Comparison of ENCODE assay signal across 8 cellular contexts in the genomic region with DNA sequence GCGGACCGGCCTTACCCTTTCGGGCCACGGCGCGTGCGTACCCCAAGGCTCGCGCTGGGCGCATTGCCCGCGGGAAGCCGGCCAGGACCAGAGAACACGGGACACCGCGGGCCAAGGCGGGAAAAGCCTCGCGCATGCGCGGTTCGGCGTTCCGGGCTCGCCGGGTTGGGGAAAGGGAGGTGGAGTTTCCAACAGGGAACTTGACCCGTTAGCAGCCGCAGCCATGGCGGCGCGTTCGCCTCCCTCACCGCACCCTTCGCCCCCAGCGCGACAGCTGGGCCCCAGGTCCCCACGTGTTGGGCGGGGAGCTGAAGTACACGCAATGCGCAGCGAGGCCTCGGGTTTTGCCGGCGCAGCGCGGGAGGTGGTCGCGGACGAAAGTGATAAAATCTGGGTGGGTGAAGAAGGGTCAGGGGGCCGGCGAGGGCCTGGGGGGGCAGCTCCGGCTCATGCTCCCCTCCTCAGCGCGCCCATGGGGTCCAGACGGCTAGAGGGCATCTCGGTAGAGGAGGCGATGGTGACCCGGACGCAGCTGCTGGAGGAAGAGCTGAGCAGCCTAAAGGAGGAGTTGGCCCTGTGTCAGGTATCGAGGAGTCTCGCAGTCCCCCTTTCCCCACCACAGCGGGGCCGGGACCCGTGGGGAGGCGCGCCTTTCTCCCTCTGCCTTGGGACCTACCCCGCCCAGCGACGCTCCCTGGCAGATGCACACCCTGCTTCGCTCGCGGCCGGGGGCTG. TPM values are rescaled to one million over a fixed set of nuclear protein-coding genes. Genes with fewer than 3 reads are reported as not detected.
A peak's percentile ranks its signal among the peaks of the same experiment; 100 is the strongest.
DNase-seq lines count a peak whose midpoint lies in the region; ATAC-seq and TF ChIP-seq lines count a peak whose summit lies in the region.

A gene with protein sequence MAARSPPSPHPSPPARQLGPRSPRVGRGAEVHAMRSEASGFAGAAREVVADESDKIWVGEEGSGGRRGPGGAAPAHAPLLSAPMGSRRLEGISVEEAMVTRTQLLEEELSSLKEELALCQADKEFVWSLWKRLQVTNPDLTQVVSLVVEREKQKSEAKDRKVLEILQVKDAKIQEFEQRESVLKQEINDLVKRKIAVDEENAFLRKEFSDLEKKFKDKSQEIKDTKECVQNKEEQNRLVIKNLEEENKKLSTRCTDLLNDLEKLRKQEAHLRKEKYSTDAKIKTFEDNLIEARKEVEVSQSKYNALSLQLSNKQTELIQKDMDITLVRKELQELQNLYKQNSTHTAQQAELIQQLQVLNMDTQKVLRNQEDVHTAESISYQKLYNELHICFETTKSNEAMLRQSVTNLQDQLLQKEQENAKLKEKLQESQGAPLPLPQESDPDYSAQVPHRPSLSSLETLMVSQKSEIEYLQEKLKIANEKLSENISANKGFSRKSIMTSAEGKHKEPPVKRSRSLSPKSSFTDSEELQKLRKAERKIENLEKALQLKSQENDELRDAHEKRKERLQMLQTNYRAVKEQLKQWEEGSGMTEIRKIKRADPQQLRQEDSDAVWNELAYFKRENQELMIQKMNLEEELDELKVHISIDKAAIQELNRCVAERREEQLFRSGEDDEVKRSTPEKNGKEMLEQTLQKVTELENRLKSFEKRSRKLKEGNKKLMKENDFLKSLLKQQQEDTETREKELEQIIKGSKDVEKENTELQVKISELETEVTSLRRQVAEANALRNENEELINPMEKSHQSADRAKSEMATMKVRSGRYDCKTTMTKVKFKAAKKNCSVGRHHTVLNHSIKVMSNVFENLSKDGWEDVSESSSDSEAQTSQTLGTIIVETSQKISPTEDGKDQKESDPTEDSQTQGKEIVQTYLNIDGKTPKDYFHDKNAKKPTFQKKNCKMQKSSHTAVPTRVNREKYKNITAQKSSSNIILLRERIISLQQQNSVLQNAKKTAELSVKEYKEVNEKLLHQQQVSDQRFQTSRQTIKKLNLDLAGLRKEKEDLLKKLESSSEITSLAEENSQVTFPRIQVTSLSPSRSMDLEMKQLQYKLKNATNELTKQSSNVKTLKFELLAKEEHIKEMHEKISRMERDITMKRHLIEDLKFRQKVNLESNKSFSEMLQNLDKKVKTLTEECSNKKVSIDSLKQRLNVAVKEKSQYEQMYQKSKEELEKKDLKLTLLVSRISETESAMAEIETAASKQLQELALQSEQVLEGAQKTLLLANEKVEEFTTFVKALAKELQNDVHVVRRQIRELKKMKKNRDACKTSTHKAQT (N-terminal part only) (plus strand): TSS at position 198 of the 735 bp plus-strand sequence. CDS start 26 bp downstream, at position 224.

- TF ChIP-seq CTCF in psoas muscle (IDR thresholded peaks at IDR 0.05), result no peak

- intact Hi-C loops in psoas muscle (cut with DNase I), result no loop called here

- H3K27me3 ChIP-seq in SJCRH30, result no peaks in the 10 kb centered on the region
- H3K27me3 ChIP-seq in psoas muscle (ENCODE audit: insufficient read depth in 3 of 3, low read length in 2 of 3), result no peaks in the 10 kb centered on the region

- WGBS in psoas muscle, 3 donors, result 0 to 1% (median 1%) methylated on average over 54 to 73 of the region's 73 CpGs

- ATAC-seq in psoas muscle, result peak; percentile 92 to 97 (median 94)
- no peak for ATAC-seq in HG02973 (IDR thresholded peaks at IDR 0.05; ENCODE audit: unreplicated experiment)

- DNase-seq in DMS79 treated with DMSO at 0.1 percent for 48 hours (lab: John Stamatoyannopoulos, UW) (peak; percentile 89), H4 (ENCODE audit: low spot score) (peak; percentile 71), M059J (ENCODE audit: low read depth) (peak; percentile 96), SJCRH30 (peak; percentile 96 to 97), astrocyte of the hippocampus (ENCODE audit: low read depth, low spot score) (peak; percentile 95), hippocampal formation (lab: John Stamatoyannopoulos, UW) (peak; percentile 62 to 92), psoas muscle (peak; percentile 95 to 97)

- H3K4me1 ChIP-seq in SJCRH30, result peaks cover 4% of the 10 kb centered on the region; the same call in 1 of the 2 replicates
- peaks cover 9% of the 10 kb centered on the region for H3K4me1 ChIP-seq in psoas muscle

- no peaks in the 10 kb centered on the region for H3K36me3 ChIP-seq in SJCRH30
- no peaks in the 10 kb centered on the region for H3K36me3 ChIP-seq in psoas muscle (ENCODE audit: insufficient read depth in 1 of 2, low read depth in 1 of 2)

- H3K27ac ChIP-seq in SJCRH30, result peak within 1 kb of the TSS; percentile 98
- H3K27ac ChIP-seq in psoas muscle, result peak within 1 kb of the TSS; percentile 79

- H3K9me3 ChIP-seq in SJCRH30 (replicated peaks) (no peaks in the 10 kb centered on the region), psoas muscle (no peaks in the 10 kb centered on the region)

- peak within 1 kb of the TSS; percentile 90 for H3K4me3 ChIP-seq in SJCRH30
- H3K4me3 ChIP-seq in psoas muscle, result peak within 1 kb of the TSS; percentile 91

RNA-seq across cellular contexts. Expression of the gene that starts here (rescaled TPM):
- total RNA-seq in H4 (2014; rRNA removed; shearing (Covaris generic)), result 2.8 and 5.6 TPM in 2 replicates
- 11.3 and 15.0 TPM in 2 replicates for total RNA-seq in M059J (2014; rRNA removed; shearing (Covaris generic))
- total RNA-seq in SJCRH30 (2014; rRNA removed; shearing (Covaris generic)), result 14.4 and 17.3 TPM in 2 replicates
- total RNA-seq in psoas muscle, result 1 to 10 TPM; 1.4 to 2.4 (median 1.9) TPM
- 1 to 10 TPM in 2 of 3 donors, under 1 TPM in 1; 0.66 to 1.5 (median 1.4) TPM for polyA plus RNA-seq in psoas muscle
